8 cellular contexts compared by ENCODE assay signal in the genomic region with DNA sequence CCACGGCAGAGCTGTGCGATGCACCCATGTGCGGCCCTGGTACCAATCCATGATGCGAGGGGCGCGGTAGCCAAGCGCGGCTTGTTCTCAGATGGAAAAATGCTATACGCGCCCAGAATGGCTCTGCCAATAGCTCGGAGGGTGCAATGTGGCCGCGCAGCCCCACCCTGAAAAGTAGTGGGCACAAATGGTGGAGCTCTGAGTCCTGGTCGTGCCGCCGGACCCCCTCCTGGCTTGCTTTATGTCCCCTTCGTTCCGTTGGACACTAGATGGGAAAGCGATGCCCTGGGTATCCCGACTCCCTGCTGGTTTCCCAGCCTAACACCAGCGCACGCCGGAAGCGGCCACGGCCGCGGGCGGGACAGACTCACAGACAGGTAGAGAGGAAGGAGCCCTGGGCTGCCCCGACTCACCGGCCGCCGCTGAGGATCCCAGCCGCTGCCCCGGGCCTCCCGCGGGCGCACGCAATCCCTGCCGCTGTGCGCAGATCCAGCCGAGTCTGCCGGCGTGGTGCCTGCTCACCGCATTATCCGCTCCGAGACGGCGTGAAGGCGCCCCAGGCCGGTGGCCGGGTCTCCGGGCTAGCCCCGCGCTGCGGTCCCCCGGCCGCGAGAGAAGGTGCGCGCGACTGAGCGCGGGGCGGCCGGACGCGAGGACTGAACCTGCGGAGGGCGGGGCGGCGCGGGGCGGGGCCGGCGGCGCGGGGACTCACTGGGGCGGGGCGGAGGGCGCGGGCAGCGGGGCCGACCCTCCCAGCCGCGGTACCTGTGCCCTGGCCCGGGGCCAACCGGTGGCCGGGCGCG. TPM values are rescaled to one million over a fixed set of nuclear protein-coding genes. Genes with fewer than 3 reads are reported as not detected.
DNase-seq lines count a peak whose midpoint lies in the region; ATAC-seq, FAIRE-seq and TF ChIP-seq lines count a peak whose summit lies in the region.

A gene with protein sequence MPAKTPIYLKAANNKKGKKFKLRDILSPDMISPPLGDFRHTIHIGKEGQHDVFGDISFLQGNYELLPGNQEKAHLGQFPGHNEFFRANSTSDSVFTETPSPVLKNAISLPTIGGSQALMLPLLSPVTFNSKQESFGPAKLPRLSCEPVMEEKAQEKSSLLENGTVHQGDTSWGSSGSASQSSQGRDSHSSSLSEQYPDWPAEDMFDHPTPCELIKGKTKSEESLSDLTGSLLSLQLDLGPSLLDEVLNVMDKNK (minus strand): TSS at position 630 of the 803 bp plus-strand sequence. CDS start 25,055 bp downstream, outside the sequence.

- peaks cover 0 to 2% (median 0%) of the 10 kb centered on the region in 3 donors for H3K27me3 Mint-ChIP-seq in CD14-positive monocyte (ENCODE audit: low read depth in 3 of 3)
- H3K27me3 Mint-ChIP-seq in osteocyte (ENCODE audit: unreplicated experiment), result no peaks in the 10 kb centered on the region

- DNase-seq in CD14-positive monocyte (ENCODE audit: low spot score), result peak; percentile 60
- peak; percentile 79 for DNase-seq in RPMI8226
- peak; percentile 91 for DNase-seq in activated effector memory CD4-positive, alpha-beta T cell treated with anti-CD3 and anti-CD28 coated beads, Interleukin-2, amount 50 U/mL, for 16 hours
- peak; percentile 59 to 66 for DNase-seq in frontal cortex (ENCODE audit: low spot score in 2 of 2)
- peak; percentile 87 for DNase-seq in osteocyte (ENCODE audit: extremely low spot score, unreplicated experiment)
- DNase-seq in upper lobe of left lung, result peak; percentile 84 to 96

- no peak for TF ChIP-seq CTCF in CD14-positive monocyte (IDR thresholded peaks at IDR 0.05)
- no peak for TF ChIP-seq CTCF in osteocyte (IDR thresholded peaks at IDR 0.05)
- no peak for TF ChIP-seq CTCF in upper lobe of left lung (IDR thresholded peaks at IDR 0.05)

- H3K4me1 ChIP-seq in upper lobe of left lung, result peaks cover 9 to 47% (median 28%) of the 10 kb centered on the region in 4 donors

- H3K36me3 ChIP-seq in upper lobe of left lung, result no peaks in the 10 kb centered on the region

- H3K27me3 ChIP-seq in upper lobe of left lung, result no peaks in the 10 kb centered on the region

- WGBS in upper lobe of left lung, 2 donors, result 0 to 2% methylated on average over 32 to 36 of the region's 90 CpGs

- TF ChIP-seq EP300 in upper lobe of left lung (IDR thresholded peaks at IDR 0.05), result no peak

- H3K4me3 Mint-ChIP-seq in CD14-positive monocyte (peak within 1 kb of the TSS; percentile 95 to 98), osteocyte (ENCODE audit: unreplicated experiment) (peak within 1 kb of the TSS; percentile 89)

- ATAC-seq in GM19351 (IDR thresholded peaks at IDR 0.05; ENCODE audit: unreplicated experiment) (peak; percentile 49), HG03520 (IDR thresholded peaks at IDR 0.05; ENCODE audit: unreplicated experiment) (peak; percentile 25), upper lobe of left lung (ENCODE audit: low FRiP score in 2 of 2) (peak; percentile 67 to 82)

- H3K9me3 ChIP-seq in upper lobe of left lung, result no peaks in the 10 kb centered on the region

- peaks cover 30 to 40% of the 10 kb centered on the region in 2 donors for H3K36me3 Mint-ChIP-seq in CD14-positive monocyte
- no peaks in the 10 kb centered on the region for H3K36me3 Mint-ChIP-seq in osteocyte (ENCODE audit: unreplicated experiment)

- no peak for FAIRE-seq in frontal cortex (lab: Jason Lieb, UNC)

- intact Hi-C loops in CD14-positive monocyte (cut with micrococcal nuclease), result loop anchor here (5.0 to 10.0 kb wide), 4 partner anchors 34 to 161 kb away; no protein-coding TSS in a partner anchor

- peak within 1 kb of the TSS; percentile 92 to 98 (median 96) for H3K27ac ChIP-seq in upper lobe of left lung

- H3K9me3 Mint-ChIP-seq in CD14-positive monocyte (no peaks in the 10 kb centered on the region), osteocyte (ENCODE audit: unreplicated experiment) (no peaks in the 10 kb centered on the region)

- H3K27ac Mint-ChIP-seq in CD14-positive monocyte, result peak within 1 kb of the TSS; percentile 93 to 98 (median 95)
- H3K27ac Mint-ChIP-seq in osteocyte (ENCODE audit: unreplicated experiment), result peak within 1 kb of the TSS; percentile 77

- H3K4me3 ChIP-seq in upper lobe of left lung, result peak within 1 kb of the TSS; percentile 90 to 96 (median 93)

- peak; percentile 24 to 91 (median 64) for TF ChIP-seq POLR2A in upper lobe of left lung (IDR thresholded peaks at IDR 0.05)

- H3K4me1 Mint-ChIP-seq in CD14-positive monocyte (peaks cover 63% of the 10 kb centered on the region), osteocyte (ENCODE audit: unreplicated experiment) (peaks cover 36% of the 10 kb centered on the region)

RNA-seq across cellular contexts. Expression of the gene that starts here (rescaled TPM):
- 100 to 1,000 TPM; 249 to 272 TPM for polyA plus RNA-seq in CD14-positive monocyte
- total RNA-seq in frontal cortex (22.4 TPM), osteocyte (40.9 and 46.2 TPM in 2 replicates), upper lobe of left lung (10 to 100 TPM; 24.5 to 76.2 (median 43.2) TPM)

Comparison
In these comparisons a context has a peak if more than half of its experiments do, and no peak if none do; other contexts are left out.
1. Peak in every context shown above with its lines: DNase-seq, ATAC-seq, H3K4me3 ChIP-seq and H3K27ac ChIP-seq.